ENCODE assay signal across 23 cellular contexts in the genomic region with DNA sequence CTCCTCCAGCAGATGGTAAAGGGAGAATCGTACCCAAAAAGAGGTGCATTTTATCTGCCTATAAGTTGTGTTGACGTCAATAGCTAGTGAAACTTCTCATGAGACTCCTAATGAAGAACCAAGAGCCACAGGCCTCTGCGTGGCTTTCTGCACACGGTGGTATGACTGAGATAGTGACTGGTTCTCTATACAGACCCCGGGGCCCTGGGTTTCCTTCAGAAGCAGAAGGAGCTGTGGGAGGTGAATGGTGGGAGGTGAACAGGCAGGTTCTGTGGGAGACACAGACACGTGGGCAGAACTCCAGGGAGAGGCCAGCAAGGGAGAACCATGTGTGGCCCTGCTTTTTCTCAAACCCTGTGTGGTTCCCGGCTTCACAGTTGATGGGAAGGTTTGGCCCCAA. TPM values are rescaled to one million over a fixed set of nuclear protein-coding genes. Genes with fewer than 3 reads are reported as not detected.
DNase-seq lines count a peak whose midpoint lies in the region; ATAC-seq, FAIRE-seq and TF ChIP-seq lines count a peak whose summit lies in the region.
"Had no signal": no experiment of that assay in that cellular context is flagged by ENCODE, and none has a peak within 500 bp of the region (broad histone marks: within the 10 kb centered on the region; RNA-seq: fewer than 3 reads in every experiment).

No MANE protein-coding gene starts in this region.

- ATAC-seq in sciatic nerve (no peak), HG03097 (IDR thresholded peaks at IDR 0.05; ENCODE audit: low FRiP score, unreplicated experiment) (no peak), GM21390 (IDR thresholded peaks at IDR 0.05; ENCODE audit: unreplicated experiment) (no peak)
- no peak for ATAC-seq in stimulated activated naive B cell treated with anti-CD40 and anti-IgM and Interleukin-4, amounts not matched to agents 10 μg/mL and 1 μg/mL and 100 μg/mL, for 72 hours (replicated peaks)
- ATAC-seq: CD8-positive, alpha-beta T cell had no signal

- H3K4me1 Mint-ChIP-seq in stimulated activated naive B cell treated with anti-CD40 and anti-IgM and Interleukin-4, amounts not matched to agents 10 μg/mL and 1 μg/mL and 100 μg/mL, for 72 hours, result no peaks in the 10 kb centered on the region
- H3K4me1 Mint-ChIP-seq: CD14-positive monocyte had no signal

- H3K36me3 Mint-ChIP-seq in stimulated activated naive B cell treated with anti-CD40 and anti-IgM and Interleukin-4, amounts not matched to agents 10 μg/mL and 1 μg/mL and 100 μg/mL, for 72 hours, result peaks cover 61 to 78% of the 10 kb centered on the region in 2 donors

- TF ChIP-seq CTCF in HEK293 (tag by site-specific recombination; IDR thresholded peaks at IDR 0.05), result no peak

- H3K27me3 Mint-ChIP-seq in stimulated activated naive B cell treated with anti-CD40 and anti-IgM and Interleukin-4, amounts not matched to agents 10 μg/mL and 1 μg/mL and 100 μg/mL, for 72 hours, result no peaks in the 10 kb centered on the region
- H3K27me3 Mint-ChIP-seq: CD4-positive, CD25-positive, alpha-beta regulatory T cell had no signal

- H3K4me1 ChIP-seq in HEK293 (ENCODE audit: control insufficient read depth, insufficient read depth, low read length), result no peaks in the 10 kb centered on the region
- H3K4me1 ChIP-seq: BE2C, BLaER1, Caco-2 had no signal

- no peak overlapping the region for H3K27ac ChIP-seq in HEK293 (ENCODE audit: extremely low read depth, low read depth, low read length)
- H3K27ac ChIP-seq: BLaER1 had no signal

- no peak for FAIRE-seq in GM19239 (lab: Jason Lieb, UNC)
- FAIRE-seq: A204.1, D721Med, G401.6, GM12891 had no signal

- H3K27ac Mint-ChIP-seq in stimulated activated naive B cell treated with anti-CD40 and anti-IgM and Interleukin-4, amounts not matched to agents 10 μg/mL and 1 μg/mL and 100 μg/mL, for 72 hours, result peak overlapping the region; percentile 42
- H3K27ac Mint-ChIP-seq: CD4-positive, CD25-positive, alpha-beta regulatory T cell; CD8-positive, alpha-beta T cell had no signal

- intact Hi-C loops in sciatic nerve (cut with DNase I), result no loop called here

- H3K9me3 Mint-ChIP-seq in stimulated activated naive B cell treated with anti-CD40 and anti-IgM and Interleukin-4, amounts not matched to agents 10 μg/mL and 1 μg/mL and 100 μg/mL, for 72 hours, result peaks cover 16 to 22% of the 10 kb centered on the region in 2 donors

- CTCF ChIA-PET in HEK293 (lab: Yijun Ruan, JAX), result interaction anchor here (0.7 kb wide), 1 partner anchor 100 kb away, joined by 3 read pairs; no protein-coding TSS in a partner anchor

- peak; percentile 35 for DNase-seq in sciatic nerve (ENCODE audit: low spot score)
- no peak for DNase-seq in stimulated activated naive B cell treated with anti-CD40 and anti-IgM and Interleukin-4, amounts not matched to agents 10 μg/mL and 1 μg/mL and 100 μg/mL, for 72 hours
- no peak for DNase-seq in NCI-H2081 (lab: John Stamatoyannopoulos, UW)
- no peak for DNase-seq in GM19239 (ENCODE audit: insufficient read length, low spot score)
- DNase-seq: 8988T; ACHN; BE2C; C1 segment of cervical spinal cord; Caco-2; Calu3; CD4-positive, CD25-positive, alpha-beta regulatory T cell; CD8-positive, alpha-beta T cell; DMS79 treated with DMSO at 0.1 percent for 48 hours; GF-D8 had no signal

- H3K9me3 ChIP-seq in HEK293 (ENCODE audit: control insufficient read depth, insufficient read depth, low read depth, low read length), result no peaks in the 10 kb centered on the region
- H3K9me3 ChIP-seq: BE2C had no signal

- H3K36me3 ChIP-seq in HEK293 (ENCODE audit: control insufficient read depth in 2 of 2, insufficient read depth in 1 of 2, low read length in 2 of 2), result peaks cover 0 to 43% of the 10 kb centered on the region in 2 experiments; a peak in 1 of 3 replicates

- H3K4me3 Mint-ChIP-seq in stimulated activated naive B cell treated with anti-CD40 and anti-IgM and Interleukin-4, amounts not matched to agents 10 μg/mL and 1 μg/mL and 100 μg/mL, for 72 hours, result no peak overlapping the region
- H3K4me3 Mint-ChIP-seq: CD14-positive monocyte; CD8-positive, alpha-beta T cell had no signal

- H3K4me3 ChIP-seq in HEK293 (ENCODE audit: low read depth, low read length), result no peak overlapping the region

- POLR2A ChIA-PET in HEK293 (lab: Yijun Ruan, JAX), result no interaction called here

TF ChIP-seq in HEK293, 187 proteins besides CTCF, POLR2A, EP300 and RAD21:
- TF ChIP-seq ZFHX2 (tag by site-specific recombination; conservative IDR thresholded peaks at IDR 0.05), result 0 out of 2 replicates have a peak, but pooled peaks have one; percentile 17
- no peak for TF ChIP-seq BCL6B (tag by site-specific recombination; IDR thresholded peaks at IDR 0.05)
- 0 out of 2 replicates have a peak, but pooled peaks have one; percentile 9 for TF ChIP-seq EGR2 (tag by site-specific recombination; IDR thresholded peaks at IDR 0.05; ENCODE audit: low read depth)

RNA-seq across cellular contexts. Expression of gene FAM209A, which starts 5.5 kb away (rescaled TPM):
- not detected for total RNA-seq in sciatic nerve

RNA-seq across cellular contexts. Expression of gene FAM209B, which starts 14.0 kb away (rescaled TPM):
- not detected for total RNA-seq in sciatic nerve
- total RNA-seq: Caco-2, Calu3 had no signal

RNA-seq across cellular contexts. Expression of gene RTF2, which starts 50.6 kb away (rescaled TPM):
- 88.7 TPM for total RNA-seq in sciatic nerve
